In genomic region chr11:64916848-64917662, GRCh38 we compare ENCODE assay signal across 1 cellular context.
A peak's percentile ranks its signal among the peaks of the same experiment; 100 is the strongest.
TF ChIP-seq lines count a peak whose summit lies in the region.

Gene ATG2A (minus strand): TSS chr11:64917209. CDS start chr11:64917135, 74 bp downstream.

TF ChIP-seq in HepG2, 621 proteins besides CTCF, POLR2A, EP300 and RAD21 (continued from another document and continues in another):
- TF ChIP-seq ZNF512 (CRISPR knock-in tag; IDR thresholded peaks at IDR 0.05) (no peak), ZNF878 (CRISPR knock-in tag; IDR thresholded peaks at IDR 0.05) (no peak), ZNF382 (CRISPR knock-in tag; IDR thresholded peaks at IDR 0.05; ENCODE audit: borderline replicate concordance) (no peak), ZNF276 (CRISPR knock-in tag; IDR thresholded peaks at IDR 0.05; ENCODE audit: low read depth) (peak; percentile 99), MAX (IDR thresholded peaks at IDR 0.05) (no peak; the same call in 1 of the 2 replicates), ZNF761 (CRISPR knock-in tag; conservative IDR thresholded peaks at IDR 0.05) (no peak; the same call in 1 of the 2 replicates), CHCHD3 (CRISPR knock-in tag; IDR thresholded peaks at IDR 0.05) (no peak), GMEB2 (CRISPR knock-in tag; IDR thresholded peaks at IDR 0.05; ENCODE audit: low read depth) (peak; percentile 41; the same call in 1 of the 2 replicates), ZKSCAN8 (CRISPR knock-in tag; IDR thresholded peaks at IDR 0.05; ENCODE audit: borderline replicate concordance) (no peak), ZNF713 (CRISPR knock-in tag; IDR thresholded peaks at IDR 0.05) (no peak), JUN (CRISPR knock-in tag; IDR thresholded peaks at IDR 0.05) (peak; percentile 52; the same call in 1 of the 2 replicates), TBP (CRISPR knock-in tag; IDR thresholded peaks at IDR 0.05) (no peak), RFX5 (IDR thresholded peaks at IDR 0.05; ENCODE audit: low read depth, low read length) (no peak), YEATS4 (CRISPR knock-in tag; IDR thresholded peaks at IDR 0.05; ENCODE audit: borderline replicate concordance) (no peak), ZNF24 (IDR thresholded peaks at IDR 0.05) (no peak), RNF219 (CRISPR knock-in tag; IDR thresholded peaks at IDR 0.05) (no peak), PPARG (CRISPR knock-in tag; conservative IDR thresholded peaks at IDR 0.05) (no peak), ZNF547 (CRISPR knock-in tag; IDR thresholded peaks at IDR 0.05) (peak; percentile 61; the same call in 1 of the 2 replicates), NRL (CRISPR knock-in tag; IDR thresholded peaks at IDR 0.05; ENCODE audit: borderline replicate concordance) (peak; percentile 56), GTF2F1 (IDR thresholded peaks at IDR 0.05; ENCODE audit: low read length) (no peak), PREB (CRISPR knock-in tag; IDR thresholded peaks at IDR 0.05) (no peak), ZSCAN9 (CRISPR knock-in tag; IDR thresholded peaks at IDR 0.05; ENCODE audit: borderline replicate concordance) (no peak), RXRB (CRISPR knock-in tag; IDR thresholded peaks at IDR 0.05; ENCODE audit: borderline replicate concordance) (peak; percentile 24; the same call in 1 of the 2 replicates), ETV6 (CRISPR knock-in tag; conservative IDR thresholded peaks at IDR 0.05) (peak; percentile 55; the same call in 1 of the 2 replicates), ZNF121 (CRISPR knock-in tag; IDR thresholded peaks at IDR 0.05) (no peak), ATF7 (IDR thresholded peaks at IDR 0.05) (no peak), ATF7 (CRISPR knock-in tag; IDR thresholded peaks at IDR 0.05) (no peak), NCOR1 (IDR thresholded peaks at IDR 0.05; ENCODE audit: borderline replicate concordance, low read length) (no peak; the same call in 1 of the 2 replicates), ZNF44 (CRISPR knock-in tag; IDR thresholded peaks at IDR 0.05) (peak; percentile 51; the same call in 1 of the 2 replicates), ZMAT5 (CRISPR knock-in tag; IDR thresholded peaks at IDR 0.05; ENCODE audit: borderline replicate concordance, low read depth) (no peak), SRF (IDR thresholded peaks at IDR 0.05; ENCODE audit: low read depth, low read length) (no peak), THAP7 (CRISPR knock-in tag; IDR thresholded peaks at IDR 0.05) (no peak), KLF11 (CRISPR knock-in tag; IDR thresholded peaks at IDR 0.05) (peak; percentile 34; the same call in 1 of the 2 replicates), ZNF670 (CRISPR knock-in tag; IDR thresholded peaks at IDR 0.05; ENCODE audit: borderline replicate concordance) (peak; percentile 75; the same call in 1 of the 2 replicates), HOXA7 (CRISPR knock-in tag; IDR thresholded peaks at IDR 0.05) (no peak), PRDM10 (CRISPR knock-in tag; IDR thresholded peaks at IDR 0.05; ENCODE audit: low read depth) (no peak), HIVEP1 (CRISPR knock-in tag; IDR thresholded peaks at IDR 0.05) (peak; percentile 39; the same call in 1 of the 2 replicates), MTF1 (CRISPR knock-in tag; IDR thresholded peaks at IDR 0.05) (no peak), ZNF335 (CRISPR knock-in tag; IDR thresholded peaks at IDR 0.05) (0 out of 2 replicates have a peak, but pooled peaks have one; percentile 22), NFIB (CRISPR knock-in tag; IDR thresholded peaks at IDR 0.05; ENCODE audit: borderline replicate concordance) (0 out of 2 replicates have a peak, but pooled peaks have one; percentile 57), FUBP1 (CRISPR knock-in tag; IDR thresholded peaks at IDR 0.05; ENCODE audit: borderline replicate concordance) (no peak), FOXP1 (IDR thresholded peaks at IDR 0.05) (no peak), FOXP1 (CRISPR knock-in tag; IDR thresholded peaks at IDR 0.05) (no peak), PRPF4 (IDR thresholded peaks at IDR 0.05; ENCODE audit: low read depth, low read length, poor library complexity, severe bottlenecking) (no peak), DNMT3B (CRISPR knock-in tag; conservative IDR thresholded peaks at IDR 0.05) (peak; percentile 64; the same call in 1 of the 2 replicates), ZFP36 (IDR thresholded peaks at IDR 0.05; ENCODE audit: borderline replicate concordance, low read depth, low read length, partially characterized antibody) (no peak), GPBP1L1 (CRISPR knock-in tag; IDR thresholded peaks at IDR 0.05) (no peak), NPAS2 (CRISPR knock-in tag; IDR thresholded peaks at IDR 0.05; ENCODE audit: borderline replicate concordance) (no peak), TBX3 (IDR thresholded peaks at IDR 0.05; ENCODE audit: borderline replicate concordance) (no peak), RFX1 (IDR thresholded peaks at IDR 0.05) (no peak), NR2F1 (CRISPR knock-in tag; IDR thresholded peaks at IDR 0.05) (peak; percentile 5 to 80; a peak in 2 of 4 replicates), KMT2A (CRISPR knock-in tag; IDR thresholded peaks at IDR 0.05) (peak; percentile 29; the same call in 1 of the 2 replicates), HDAC2 (CRISPR knock-in tag; IDR thresholded peaks at IDR 0.05) (no peak; the same call in 1 of the 2 replicates)
